9 cellular contexts compared by ENCODE assay signal in genomic region chr5:146947181-146947941, GRCh38.
DNase-seq lines count a peak whose midpoint lies in the region; ATAC-seq and TF ChIP-seq lines count a peak whose summit lies in the region.
"Had no signal": no experiment of that assay in that cellular context is flagged by ENCODE, and none has a peak within 500 bp of the region (broad histone marks: within the 10 kb centered on the region; RNA-seq: fewer than 3 reads in every experiment).

No MANE protein-coding gene starts in this region.

- no peaks in the 10 kb centered on the region for H3K4me1 ChIP-seq in heart left ventricle

- H3K27me3 ChIP-seq in heart left ventricle, result peaks cover 0 to 10% (median 0%) of the 10 kb centered on the region in 9 donors

- no peaks in the 10 kb centered on the region for H3K9me3 ChIP-seq in heart left ventricle

- TF ChIP-seq CTCF in heart left ventricle (IDR thresholded peaks at IDR 0.05), result peak in 5 of 12 donors; percentile 10 to 33 (median 14)

- whole genome bisulfite sequencing in heart left ventricle, 4 donors, result 70 to 73% (median 72%) methylated on average over 7 of the region's 7 CpGs

- no peaks in the 10 kb centered on the region for H3K36me3 ChIP-seq in heart left ventricle

- H3K27ac ChIP-seq in heart left ventricle, result no peak overlapping the region

- ATAC-seq in left lobe of liver, result peak; percentile 30
- no peak for ATAC-seq in heart left ventricle
- ATAC-seq in HG03521 (IDR thresholded peaks at IDR 0.05; ENCODE audit: unreplicated experiment), result no peak
- no peak for ATAC-seq in GM19328 (IDR thresholded peaks at IDR 0.05; ENCODE audit: unreplicated experiment)
- ATAC-seq: right cardiac atrium had no signal

- intact Hi-C loops in heart left ventricle (cut with DNase I), result no loop called here

- no peak overlapping the region for H3K4me3 ChIP-seq in heart left ventricle

- DNase-seq in NOMO-1 treated with DMSO at 0.1 percent for 48 hours (lab: John Stamatoyannopoulos, UW; ENCODE audit: unreplicated experiment) (peak; percentile 11), NOMO-1 treated with dmso at 0.1 percent for 144 hours (lab: John Stamatoyannopoulos, UW; ENCODE audit: unreplicated experiment) (no peak), HPDE6-E6E7 (ENCODE audit: extremely low spot score) (peak; percentile 3), T1000 (lab: John Stamatoyannopoulos, UW) (peak; percentile 8), left lobe of liver (ENCODE audit: low spot score) (no peak), heart left ventricle (no peak)

- TF ChIP-seq POLR2A in heart left ventricle (IDR thresholded peaks at IDR 0.05), result no peak

Comparison
In these comparisons a context has a peak if more than half of its experiments do, and no peak if none do; other contexts are left out.
1. DNase-seq: peak in NOMO-1 treated with DMSO at 0.1 percent for 48 hours (single experiment), HPDE6-E6E7 (single experiment) and T1000 (single experiment); none in NOMO-1 treated with dmso at 0.1 percent for 144 hours (single experiment), left lobe of liver (single experiment) and heart left ventricle (0 of 5).